21 cellular contexts compared by ENCODE assay signal in genomic region chr1:213925783-213926182, GRCh38.
A peak's percentile ranks its signal among the peaks of the same experiment; 100 is the strongest.
DNase-seq lines count a peak whose midpoint lies in the region; ATAC-seq, FAIRE-seq and TF ChIP-seq lines count a peak whose summit lies in the region.
"Had no signal": no experiment of that assay in that cellular context is flagged by ENCODE, and none has a peak within 500 bp of the region (broad histone marks: within the 10 kb centered on the region; RNA-seq: fewer than 3 reads in every experiment).

No MANE protein-coding gene starts in this region.

- H2AFZ ChIP-seq in HepG2 (ENCODE audit: low read length) (no peak overlapping the region), neural progenitor cell (replicated peaks) (peak overlapping the region; percentile 47)

- in situ Hi-C loops in HepG2 (cut with HindIII; ENCODE audit: extremely low pct_ligation_motif_present, low pct_unique_long_range_greater_than_20kb): no loop called here

- H3K9me3 Mint-ChIP-seq in endothelial cell (ENCODE audit: unreplicated experiment) (no peaks in the 10 kb centered on the region), neural progenitor cell (no peaks in the 10 kb centered on the region)

- H3K4me2 ChIP-seq in HepG2 (ENCODE audit: low read depth, low read length): no peak overlapping the region
- H3K4me2 ChIP-seq in neural progenitor cell: no peak overlapping the region

- H3K36me3 ChIP-seq in esophagus muscularis mucosa (no peaks in the 10 kb centered on the region), HepG2 (replicated peaks in 1 of 2; ENCODE audit: control insufficient read depth in 1 of 2, insufficient read depth in 2 of 2, low read length in 2 of 2) (no peaks in the 10 kb centered on the region), neural progenitor cell (no peaks in the 10 kb centered on the region), left ventricle myocardium inferior (no peaks in the 10 kb centered on the region)
- H3K36me3 ChIP-seq: BE2C had no signal

- H3K36me3 Mint-ChIP-seq in endothelial cell (ENCODE audit: low read depth, unreplicated experiment): no peaks in the 10 kb centered on the region
- H3K36me3 Mint-ChIP-seq in neural progenitor cell: no peaks in the 10 kb centered on the region
- H3K36me3 Mint-ChIP-seq: CD4-positive, CD25-positive, alpha-beta regulatory T cell; CD8-positive, alpha-beta memory T cell had no signal

- no peak overlapping the region for H3K27ac ChIP-seq in esophagus muscularis mucosa (replicated peaks in 1 of 4)
- no peak overlapping the region for H3K27ac ChIP-seq in HepG2 (ENCODE audit: extremely low read length, insufficient read depth, low read length)
- no peak overlapping the region for H3K27ac ChIP-seq in neural progenitor cell
- no peak overlapping the region for H3K27ac ChIP-seq in left ventricle myocardium inferior (replicated peaks)

- no TSS peak for BruUV-seq in HepG2 (replicated peaks; lab: Mats Ljungman, UMichigan)

- H4K20me1 ChIP-seq in HepG2 (ENCODE audit: insufficient read depth, low read length) (no peaks in the 10 kb centered on the region), neural progenitor cell (ENCODE audit: low read depth) (no peaks in the 10 kb centered on the region)

- 79% methylated on average over 4 of the region's 4 CpGs for WGBS in esophagus muscularis mucosa
- WGBS in HepG2 (ENCODE audit: low lambda C conversion rate): 92% methylated on average over 4 of the region's 4 CpGs

- intact Hi-C loops in esophagus muscularis mucosa (cut with DNase I) (no loop called here), HepG2 (cut with micrococcal nuclease; ENCODE audit: unreplicated experiment) (no loop called here), left ventricle myocardium inferior (cut with micrococcal nuclease) (no loop called here)

- TF ChIP-seq CTCF in endothelial cell (IDR thresholded peaks at IDR 0.05; ENCODE audit: unreplicated experiment) (no peak), esophagus muscularis mucosa (IDR thresholded peaks at IDR 0.05) (no peak), HepG2 (CRISPR knock-in tag; IDR thresholded peaks at IDR 0.05) (no peak), neural progenitor cell (IDR thresholded peaks at IDR 0.05) (no peak), left ventricle myocardium inferior (IDR thresholded peaks at IDR 0.05; ENCODE audit: borderline replicate concordance) (no peak)

- H3K9me3 ChIP-seq in esophagus muscularis mucosa (no peaks in the 10 kb centered on the region), HepG2 (ENCODE audit: low read length) (no peaks in the 10 kb centered on the region), neural progenitor cell (ENCODE audit: low read depth) (no peaks in the 10 kb centered on the region), left ventricle myocardium inferior (replicated peaks) (no peaks in the 10 kb centered on the region)
- H3K9me3 ChIP-seq: BE2C had no signal

- POLR2A ChIA-PET in HepG2 (lab: Yijun Ruan, JAX): no interaction called here

- H3K27me3 ChIP-seq in esophagus muscularis mucosa: peaks cover 0 to 6% (median 0%) of the 10 kb centered on the region in 4 donors
- no peaks in the 10 kb centered on the region for H3K27me3 ChIP-seq in HepG2 (ENCODE audit: control insufficient read depth in 1 of 2, insufficient read depth in 2 of 2, low read length in 2 of 2)
- H3K27me3 ChIP-seq in neural progenitor cell: no peaks in the 10 kb centered on the region
- no peaks in the 10 kb centered on the region for H3K27me3 ChIP-seq in left ventricle myocardium inferior (ENCODE audit: low read depth)
- H3K27me3 ChIP-seq: BE2C had no signal

- no peak for ATAC-seq in HepG2
- ATAC-seq in SK-N-SH treated with all-trans-retinoic acid at 6 μM for 48 hours: no peak

- peaks cover 6% of the 10 kb centered on the region for H3K4me1 Mint-ChIP-seq in endothelial cell (ENCODE audit: unreplicated experiment)
- H3K4me1 Mint-ChIP-seq in neural progenitor cell: no peaks in the 10 kb centered on the region
- H3K4me1 Mint-ChIP-seq: CD4-positive, CD25-positive, alpha-beta regulatory T cell; CD8-positive, alpha-beta memory T cell had no signal

- no peak for DNase-seq in endothelial cell (ENCODE audit: low spot score)
- peak; percentile 68 for DNase-seq in esophagus muscularis mucosa (ENCODE audit: extremely low spot score)
- no peak for DNase-seq in HepG2 (ENCODE audit: low spot score)
- DNase-seq in neural progenitor cell (ENCODE audit: low spot score): no peak
- no peak for DNase-seq in left ventricle myocardium inferior
- no peak for DNase-seq in NCI-H345 (lab: John Stamatoyannopoulos, UW)
- DNase-seq: ACHN; BE2C; C1 segment of cervical spinal cord; CD4-positive, CD25-positive, alpha-beta regulatory T cell; CD8-positive, alpha-beta memory T cell; COR-L47; DMS153; DMS79; GDM1; GOT3; H7 had no signal

- peaks cover 3% of the 10 kb centered on the region for H3F3A ChIP-seq in neural progenitor cell (ENCODE audit: low read depth)

- H3K27me3 Mint-ChIP-seq in endothelial cell (ENCODE audit: unreplicated experiment) (no peaks in the 10 kb centered on the region), neural progenitor cell (ENCODE audit: insufficient read depth, low read depth) (no peaks in the 10 kb centered on the region)
- H3K27me3 Mint-ChIP-seq: CD4-positive, CD25-positive, alpha-beta regulatory T cell had no signal

- TF ChIP-seq EP300 in esophagus muscularis mucosa (IDR thresholded peaks at IDR 0.05) (no peak), HepG2 (IDR thresholded peaks at IDR 0.05; ENCODE audit: low read depth in 2 of 2, low read length in 2 of 2) (no peak), HepG2 (CRISPR knock-in tag; IDR thresholded peaks at IDR 0.05; ENCODE audit: borderline replicate concordance) (no peak)

- H3K79me2 ChIP-seq in HepG2 (ENCODE audit: insufficient read depth, low read length): no peaks in the 10 kb centered on the region
- H3K79me2 ChIP-seq in neural progenitor cell (ENCODE audit: low read depth): no peaks in the 10 kb centered on the region

- no peak for TF ChIP-seq RAD21 in HepG2 (CRISPR knock-in tag; IDR thresholded peaks at IDR 0.05)

- no peak overlapping the region for H3K9ac ChIP-seq in HepG2 (ENCODE audit: insufficient read depth, low read depth, low read length)
- H3K9ac ChIP-seq in neural progenitor cell: no peak overlapping the region

- no peak for TF ChIP-seq POLR2A in esophagus muscularis mucosa (IDR thresholded peaks at IDR 0.05; ENCODE audit: low read depth)
- TF ChIP-seq POLR2A in HepG2 (IDR thresholded peaks at IDR 0.05; ENCODE audit: insufficient read depth in 1 of 2, low read depth in 2 of 2, low read length in 2 of 2): no peak

- CTCF ChIA-PET in HepG2 (lab: Yijun Ruan, JAX; ENCODE audit: low intra/inter-chr PET ratio, low total read pairs): no interaction called here

- H3K4me3 Mint-ChIP-seq in endothelial cell (ENCODE audit: unreplicated experiment) (no peak overlapping the region), neural progenitor cell (no peak overlapping the region)
- H3K4me3 Mint-ChIP-seq: CD4-positive, CD25-positive, alpha-beta regulatory T cell; CD8-positive, alpha-beta memory T cell had no signal

- H3K27ac Mint-ChIP-seq in endothelial cell (ENCODE audit: unreplicated experiment): peak overlapping the region; percentile 46
- H3K27ac Mint-ChIP-seq in neural progenitor cell: no peak overlapping the region
- H3K27ac Mint-ChIP-seq: CD4-positive, CD25-positive, alpha-beta regulatory T cell; CD8-positive, alpha-beta memory T cell had no signal

- FAIRE-seq in HepG2 (lab: Jason Lieb, UNC): no peak
- FAIRE-seq: A204.1, GM12892, GM18507 had no signal

- no peak overlapping the region for H3K4me3 ChIP-seq in esophagus muscularis mucosa
- no peak overlapping the region for H3K4me3 ChIP-seq in HepG2 (replicated peaks in 1 of 3; ENCODE audit: insufficient read depth in 1 of 3, low read depth in 2 of 3, low read length in 3 of 3)
- H3K4me3 ChIP-seq in neural progenitor cell: no peak overlapping the region
- H3K4me3 ChIP-seq in left ventricle myocardium inferior: no peak overlapping the region

- no peaks in the 10 kb centered on the region for H3K4me1 ChIP-seq in esophagus muscularis mucosa
- H3K4me1 ChIP-seq in HepG2 (ENCODE audit: insufficient read depth, low read length): no peaks in the 10 kb centered on the region
- H3K4me1 ChIP-seq in neural progenitor cell: no peaks in the 10 kb centered on the region
- no peaks in the 10 kb centered on the region for H3K4me1 ChIP-seq in left ventricle myocardium inferior
- H3K4me1 ChIP-seq: BE2C had no signal

TF ChIP-seq in HepG2, 621 proteins besides CTCF, POLR2A, EP300 and RAD21 (continues in another document):
- TF ChIP-seq ZNF629 (CRISPR knock-in tag; conservative IDR thresholded peaks at IDR 0.05) (peak; percentile 41; the same call in 1 of the 2 replicates), TOE1 (CRISPR knock-in tag; IDR thresholded peaks at IDR 0.05) (no peak), ZNF33B (CRISPR knock-in tag; IDR thresholded peaks at IDR 0.05) (no peak)

TF ChIP-seq in SK-N-SH treated with all-trans-retinoic acid at 6 μM for 48 hours, 23 proteins besides CTCF, POLR2A, EP300 and RAD21:
- TF ChIP-seq ARNTL (CRISPR knock-in tag; IDR thresholded peaks at IDR 0.05; ENCODE audit: borderline replicate concordance, low read depth) (no peak), ZNF70 (CRISPR knock-in tag; IDR thresholded peaks at IDR 0.05) (no peak), TOX (CRISPR knock-in tag; IDR thresholded peaks at IDR 0.05; ENCODE audit: borderline replicate concordance) (no peak), ISL1 (CRISPR knock-in tag; IDR thresholded peaks at IDR 0.05) (no peak)
TF ChIP-seq in SK-N-SH treated with all-trans-retinoic acid at 6 μM for 48 hours: peak in this region for 0.
